28 cellular contexts compared by ENCODE assay signal in the genomic region with DNA sequence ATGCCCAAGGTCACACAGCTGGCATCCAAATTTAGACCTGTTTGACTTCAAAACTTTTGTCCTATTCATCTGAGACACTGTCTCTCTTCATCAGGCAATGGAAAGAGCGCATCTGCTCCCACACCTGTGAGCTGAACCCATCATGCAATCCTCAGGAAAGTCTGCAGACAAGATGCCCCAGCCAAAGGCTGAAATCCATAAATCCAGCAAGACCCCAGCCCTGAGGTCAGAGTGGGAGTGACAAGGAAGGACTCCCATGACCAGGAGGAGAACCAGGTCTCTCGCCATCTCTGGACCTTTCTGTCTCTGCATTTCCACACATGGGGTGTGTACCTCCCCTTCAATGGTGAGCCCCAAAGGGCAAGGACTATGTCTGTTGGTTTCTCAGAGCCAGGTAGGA.
A peak's percentile ranks its signal among the peaks of the same experiment; 100 is the strongest.
DNase-seq lines count a peak whose midpoint lies in the region; ATAC-seq, FAIRE-seq and TF ChIP-seq lines count a peak whose summit lies in the region.
"Had no signal": no experiment of that assay in that cellular context is flagged by ENCODE, and none has a peak within 500 bp of the region (broad histone marks: within the 10 kb centered on the region; RNA-seq: fewer than 3 reads in every experiment).

No MANE protein-coding gene starts in this region.

- H3K27ac ChIP-seq in esophagus muscularis mucosa (replicated peaks in 1 of 4) (no peak overlapping the region), right lobe of liver (no peak overlapping the region)
- H3K27ac ChIP-seq: BLaER1 had no signal

- H3K9me3 Mint-ChIP-seq in stimulated activated effector memory CD8-positive, alpha-beta T cell treated with anti-CD3 and anti-CD28 coated beads, Interleukin-12 subunit alpha, Interleukin-12 subunit beta, amount 100 ng/mL, for 72 hours: no peaks in the 10 kb centered on the region

- peak; percentile 50 for FAIRE-seq in urothelium cell line (lab: Jason Lieb, UNC)
- FAIRE-seq: A204.1, GM12878, GM12892, GM18507 had no signal

- DNase-seq in esophagus muscularis mucosa (ENCODE audit: extremely low spot score): peak; percentile 91
- peak; percentile 35 for DNase-seq in mesenteric fat pad (ENCODE audit: low spot score)
- no peak for DNase-seq in stimulated activated effector memory CD8-positive, alpha-beta T cell treated with anti-CD3 and anti-CD28 coated beads, Interleukin-12 subunit alpha, Interleukin-12 subunit beta, amount 100 ng/mL, for 72 hours (ENCODE audit: low spot score in 2 of 2)
- DNase-seq in urothelium cell line (ENCODE audit: low spot score): no peak
- no peak for DNase-seq in right lobe of liver
- no peak for DNase-seq in glomerular visceral epithelial cell (ENCODE audit: extremely low spot score)
- DNase-seq in NCI-H774 (lab: John Stamatoyannopoulos, UW): no peak
- DNase-seq in SHP77 treated with DMSO at 0.1 percent for 48 hours (lab: John Stamatoyannopoulos, UW): no peak
- DNase-seq: 8988T; ACHN; BE2C; C1 segment of cervical spinal cord; CD4-positive, alpha-beta memory T cell; CD4-positive, CD25-positive, alpha-beta regulatory T cell; CD8-positive, alpha-beta memory T cell; COR-L47; DMS 273 treated with DMSO at 0.1 percent for 48 hours; DMS53; DMS79; DND-41; EL; GDM1 had no signal

- no peak overlapping the region for H3K27ac Mint-ChIP-seq in stimulated activated effector memory CD8-positive, alpha-beta T cell treated with anti-CD3 and anti-CD28 coated beads, Interleukin-12 subunit alpha, Interleukin-12 subunit beta, amount 100 ng/mL, for 72 hours
- H3K27ac Mint-ChIP-seq: CD14-positive monocyte; CD4-positive, alpha-beta memory T cell; CD4-positive, CD25-positive, alpha-beta regulatory T cell had no signal

- H3K9me3 ChIP-seq in esophagus muscularis mucosa: peaks cover 0 to 5% (median 0%) of the 10 kb centered on the region in 4 donors
- no peaks in the 10 kb centered on the region for H3K9me3 ChIP-seq in right lobe of liver
- H3K9me3 ChIP-seq: BE2C, BLaER1 had no signal

- WGBS in esophagus muscularis mucosa: 82% methylated on average over 2 of the region's 2 CpGs
- WGBS in right lobe of liver (ENCODE audit: insufficient coverage, low coverage, low lambda C conversion rate, missing lambda C conversion rate): 80% methylated on average over 1 of the region's 2 CpGs

- TF ChIP-seq EP300 in esophagus muscularis mucosa (IDR thresholded peaks at IDR 0.05): no peak

- peaks cover 0 to 49% (median 0%) of the 10 kb centered on the region in 4 donors for H3K27me3 ChIP-seq in esophagus muscularis mucosa
- H3K27me3 ChIP-seq in right lobe of liver: no peaks in the 10 kb centered on the region
- H3K27me3 ChIP-seq: BE2C, BLaER1 had no signal

- H3K4me1 ChIP-seq in esophagus muscularis mucosa (no peaks in the 10 kb centered on the region), right lobe of liver (no peaks in the 10 kb centered on the region)
- H3K4me1 ChIP-seq: BLaER1 had no signal

- no peaks in the 10 kb centered on the region for H3K4me1 Mint-ChIP-seq in stimulated activated effector memory CD8-positive, alpha-beta T cell treated with anti-CD3 and anti-CD28 coated beads, Interleukin-12 subunit alpha, Interleukin-12 subunit beta, amount 100 ng/mL, for 72 hours
- H3K4me1 Mint-ChIP-seq: CD14-positive monocyte; CD4-positive, alpha-beta memory T cell; CD4-positive, CD25-positive, alpha-beta regulatory T cell; CD8-positive, alpha-beta memory T cell had no signal

- no peaks in the 10 kb centered on the region for H3K36me3 Mint-ChIP-seq in stimulated activated effector memory CD8-positive, alpha-beta T cell treated with anti-CD3 and anti-CD28 coated beads, Interleukin-12 subunit alpha, Interleukin-12 subunit beta, amount 100 ng/mL, for 72 hours
- H3K36me3 Mint-ChIP-seq: CD14-positive monocyte; CD4-positive, alpha-beta memory T cell; CD4-positive, CD25-positive, alpha-beta regulatory T cell; CD8-positive, alpha-beta memory T cell had no signal

- TF ChIP-seq POLR2A in esophagus muscularis mucosa (IDR thresholded peaks at IDR 0.05; ENCODE audit: low read depth): no peak
- TF ChIP-seq POLR2A in right lobe of liver (IDR thresholded peaks at IDR 0.05): no peak

- TF ChIP-seq CTCF in esophagus muscularis mucosa (IDR thresholded peaks at IDR 0.05) (no peak), right lobe of liver (IDR thresholded peaks at IDR 0.05) (no peak)

- ATAC-seq in stimulated activated effector memory CD8-positive, alpha-beta T cell treated with anti-CD3 and anti-CD28 coated beads, Interleukin-12 subunit alpha, Interleukin-12 subunit beta, amount 100 ng/mL, for 72 hours: peak; percentile 16
- ATAC-seq in right lobe of liver: no peak
- ATAC-seq: GM12878 had no signal

- H3K36me3 ChIP-seq in esophagus muscularis mucosa (no peaks in the 10 kb centered on the region), right lobe of liver (no peaks in the 10 kb centered on the region)
- H3K36me3 ChIP-seq: BE2C, BLaER1 had no signal

- H3K4me3 Mint-ChIP-seq in stimulated activated effector memory CD8-positive, alpha-beta T cell treated with anti-CD3 and anti-CD28 coated beads, Interleukin-12 subunit alpha, Interleukin-12 subunit beta, amount 100 ng/mL, for 72 hours: no peak overlapping the region
- H3K4me3 Mint-ChIP-seq: CD14-positive monocyte; CD4-positive, alpha-beta memory T cell; CD4-positive, CD25-positive, alpha-beta regulatory T cell; CD8-positive, alpha-beta memory T cell had no signal

- intact Hi-C loops in esophagus muscularis mucosa (cut with DNase I) (no loop called here), right lobe of liver (cut with DNase I) (no loop called here)

- H3K4me3 ChIP-seq in esophagus muscularis mucosa: no peak overlapping the region
- H3K4me3 ChIP-seq in right lobe of liver: no peak overlapping the region
- H3K4me3 ChIP-seq: BLaER1, GM12878 had no signal

Comparison
In these comparisons a context has a peak if more than half of its experiments do, and no peak if none do; other contexts are left out.
1. DNase-seq: peak in esophagus muscularis mucosa (single experiment) and mesenteric fat pad (single experiment); none in stimulated activated effector memory CD8-positive, alpha-beta T cell treated with anti-CD3 and anti-CD28 coated beads, Interleukin-12 subunit alpha, Interleukin-12 subunit beta, amount 100 ng/mL, for 72 hours (0 of 2), urothelium cell line (single experiment), right lobe of liver (0 of 3), glomerular visceral epithelial cell (single experiment), NCI-H774 (single experiment) and SHP77 treated with DMSO at 0.1 percent for 48 hours (single experiment).